Comparison of ENCODE assay signal across 23 cellular contexts in the genomic region with DNA sequence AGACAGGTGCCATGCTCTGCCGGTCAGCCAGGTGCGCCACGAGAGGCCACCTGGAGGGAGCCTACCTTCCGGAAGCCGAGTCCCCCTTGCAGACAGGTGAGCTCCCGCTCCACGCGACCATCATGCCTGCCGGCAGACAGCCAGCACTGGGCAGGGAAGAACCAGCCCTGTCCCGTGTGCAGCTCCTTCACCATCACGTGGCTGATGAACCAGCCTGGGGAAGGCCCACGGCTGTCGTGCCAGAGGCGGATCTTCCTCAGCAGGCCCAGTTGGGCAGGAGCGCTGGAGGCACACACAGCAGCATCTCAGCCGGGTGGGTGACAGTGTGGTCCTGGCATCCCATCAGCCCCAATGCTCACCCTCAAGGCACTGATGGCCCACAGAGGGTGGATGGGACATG.
DNase-seq lines count a peak whose midpoint lies in the region; ATAC-seq, FAIRE-seq and TF ChIP-seq lines count a peak whose summit lies in the region.
"Had no signal": no experiment of that assay in that cellular context is flagged by ENCODE, and none has a peak within 500 bp of the region (broad histone marks: within the 10 kb centered on the region; RNA-seq: fewer than 3 reads in every experiment).

No MANE protein-coding gene starts in this region.

- no TSS peak for BruUV-seq in PC-3 (replicated peaks; lab: Mats Ljungman, UMichigan)

- CTCF ChIA-PET in PC-3 (lab: Charles Lee) = no interaction called here

- H3K4me3 Mint-ChIP-seq in endothelial cell (ENCODE audit: unreplicated experiment) = no peak overlapping the region
- H3K4me3 Mint-ChIP-seq: CD14-positive monocyte; CD4-positive, alpha-beta memory T cell; HFFc6 had no signal

- H3K4me1 ChIP-seq in foreskin keratinocyte = no peaks in the 10 kb centered on the region
- H3K4me1 ChIP-seq in PC-3 (ENCODE audit: insufficient read depth, low read length) = peaks cover 11% of the 10 kb centered on the region

- H3K79me2 ChIP-seq in PC-3 (ENCODE audit: low read length) = no peaks in the 10 kb centered on the region

- no peaks in the 10 kb centered on the region for H4K20me1 ChIP-seq in PC-3 (ENCODE audit: low read length)
- H4K20me1 ChIP-seq: BLaER1 had no signal

- no peaks in the 10 kb centered on the region for H3K36me3 Mint-ChIP-seq in endothelial cell (ENCODE audit: low read depth, unreplicated experiment)
- H3K36me3 Mint-ChIP-seq: CD14-positive monocyte; CD4-positive, alpha-beta memory T cell had no signal

- peaks cover 2% of the 10 kb centered on the region for H3K27me3 Mint-ChIP-seq in endothelial cell (ENCODE audit: unreplicated experiment)

- intact Hi-C loops in sciatic nerve (cut with DNase I) (no loop called here), PC-3 (cut with micrococcal nuclease) (no loop called here)

- H3K27ac ChIP-seq in foreskin keratinocyte (no peak overlapping the region), PC-3 (ENCODE audit: low read length) (no peak overlapping the region)
- H3K27ac ChIP-seq: BLaER1 had no signal

- H3K4me1 Mint-ChIP-seq in endothelial cell (ENCODE audit: unreplicated experiment) = no peaks in the 10 kb centered on the region
- H3K4me1 Mint-ChIP-seq: CD14-positive monocyte; CD4-positive, alpha-beta memory T cell had no signal

- POLR2A ChIA-PET in PC-3 (lab: Charles Lee; ENCODE audit: unreplicated experiment) = no interaction called here

- H3K27me3 ChIP-seq in foreskin keratinocyte = peaks cover 11% of the 10 kb centered on the region
- H3K27me3 ChIP-seq in PC-3 (ENCODE audit: low read length) = no peaks in the 10 kb centered on the region
- H3K27me3 ChIP-seq: BLaER1 had no signal

- H3F3A ChIP-seq in PC-3 (ENCODE audit: low read length, unreplicated experiment) = no peaks in the 10 kb centered on the region

- ATAC-seq in foreskin keratinocyte = peak; percentile 9
- peak; percentile 28 for ATAC-seq in sciatic nerve
- ATAC-seq in HG02798 (IDR thresholded peaks at IDR 0.05; ENCODE audit: poor library complexity, unreplicated experiment) = no peak
- ATAC-seq in PC-3 = no peak
- ATAC-seq: HCT116, K562 had no signal

- H3K36me3 ChIP-seq in PC-3 (ENCODE audit: low read depth, low read length) = no peaks in the 10 kb centered on the region
- H3K36me3 ChIP-seq: BLaER1 had no signal

- peak; percentile 40 for FAIRE-seq in urothelium cell line (lab: Jason Lieb, UNC)
- FAIRE-seq: GM12892, GM18507, K562 had no signal

- no peaks in the 10 kb centered on the region for H3K9me3 ChIP-seq in PC-3 (ENCODE audit: low read length)
- H3K9me3 ChIP-seq: BLaER1 had no signal

- no peaks in the 10 kb centered on the region for H3K9me3 Mint-ChIP-seq in endothelial cell (ENCODE audit: unreplicated experiment)
- H3K9me3 Mint-ChIP-seq: CD14-positive monocyte; CD4-positive, alpha-beta memory T cell; HFFc6 had no signal

- no peak overlapping the region for H3K9ac ChIP-seq in PC-3 (ENCODE audit: low read length)
- H3K9ac ChIP-seq: BLaER1 had no signal

- no peaks in the 10 kb centered on the region for H3K9me2 ChIP-seq in PC-3 (replicated peaks; ENCODE audit: low read length)

- DNase-seq in NCI-H146 (lab: John Stamatoyannopoulos, UW) (peak; percentile 62), NCI-H146 treated with DMSO at 0.1 percent for 48 hours (lab: John Stamatoyannopoulos, UW; ENCODE audit: unreplicated experiment) (no peak), foreskin keratinocyte (no peak), sciatic nerve (ENCODE audit: low spot score) (no peak), urothelium cell line (ENCODE audit: low spot score) (no peak), PC-3 (no peak), endothelial cell (ENCODE audit: low spot score) (no peak)
- DNase-seq: 8988T; CD4-positive, alpha-beta memory T cell; COR-L47; DMS 273 treated with DMSO at 0.1 percent for 48 hours; DMS79; GDM1; GOT3; H7; HFFc6 had no signal

- H3K4me3 ChIP-seq in PC-3 (ENCODE audit: low read length) = no peak overlapping the region
- H3K4me3 ChIP-seq: BLaER1, K562 had no signal

- no peak overlapping the region for H2AFZ ChIP-seq in PC-3 (ENCODE audit: low read length)

- no peak overlapping the region for H3K4me2 ChIP-seq in PC-3 (ENCODE audit: low read length)
- H3K4me2 ChIP-seq: BLaER1 had no signal

- H3K27ac Mint-ChIP-seq in endothelial cell (ENCODE audit: unreplicated experiment) = no peak overlapping the region
- H3K27ac Mint-ChIP-seq: CD14-positive monocyte; CD4-positive, alpha-beta memory T cell; HFFc6 had no signal

- TF ChIP-seq CTCF in foreskin keratinocyte (conservative IDR thresholded peaks at IDR 0.05) = no peak
- TF ChIP-seq CTCF in PC-3 (conservative IDR thresholded peaks at IDR 0.05; ENCODE audit: low read depth, low read length) = no peak
- TF ChIP-seq CTCF in endothelial cell (IDR thresholded peaks at IDR 0.05; ENCODE audit: unreplicated experiment) = no peak

Comparison
In these comparisons a context has a peak if more than half of its experiments do, and no peak if none do; other contexts are left out.
1. ATAC-seq: peak in foreskin keratinocyte (single experiment) and sciatic nerve (single experiment); none in HG02798 (single experiment) and PC-3 (single experiment).